In genomic region chr13:89822467-89822866, GRCh38 we compare ENCODE assay signal across 24 cellular contexts.
"Had no signal": no experiment of that assay in that cellular context is flagged by ENCODE, and none has a peak within 500 bp of the region (broad histone marks: within the 10 kb centered on the region; RNA-seq: fewer than 3 reads in every experiment).

No MANE protein-coding gene starts in this region.

- H3K27me3 ChIP-seq: dorsolateral prefrontal cortex, esophagus muscularis mucosa, gastrocnemius medialis, neutrophil, right lobe of liver, spleen, tibial artery, upper lobe of right lung, vagina had no signal

- H3K27ac ChIP-seq: coronary artery, dorsolateral prefrontal cortex, esophagus muscularis mucosa, gastrocnemius medialis, neutrophil, psoas muscle, right lobe of liver, spleen, tibial artery, upper lobe of right lung, vagina had no signal

- H3K4me1 ChIP-seq: esophagus muscularis mucosa, gastrocnemius medialis, psoas muscle, right lobe of liver, spleen, tibial artery, upper lobe of right lung, vagina had no signal

- H3K4me3 Mint-ChIP-seq: memory B cell; natural killer cell treated with Interleukin-12 subunit alpha and Interleukin-12 subunit beta and Interleukin-15 and Interleukin-18, amount 100 ng/mL, for 72 hours; stimulated activated memory B cell treated with anti-CD40 and anti-IgM and Interleukin-4, amounts not matched to agents 10 μg/mL and 1 μg/mL and 100 μg/mL, for 72 hours; stimulated activated naive CD8-positive, alpha-beta T cell treated with anti-CD3 and anti-CD28 coated beads, Interleukin-15, Interleukin-2, amounts not matched to agents 100 ng/mL and 50 ng/mL, for 24 hours had no signal

- H3K36me3 Mint-ChIP-seq: memory B cell; stimulated activated memory B cell treated with anti-CD40 and anti-IgM and Interleukin-4, amounts not matched to agents 10 μg/mL and 1 μg/mL and 100 μg/mL, for 72 hours had no signal

- H3K27ac Mint-ChIP-seq: memory B cell; natural killer cell treated with Interleukin-12 subunit alpha and Interleukin-12 subunit beta and Interleukin-15 and Interleukin-18, amount 100 ng/mL, for 72 hours; stimulated activated memory B cell treated with anti-CD40 and anti-IgM and Interleukin-4, amounts not matched to agents 10 μg/mL and 1 μg/mL and 100 μg/mL, for 72 hours; stimulated activated naive CD8-positive, alpha-beta T cell treated with anti-CD3 and anti-CD28 coated beads, Interleukin-15, Interleukin-2, amounts not matched to agents 100 ng/mL and 50 ng/mL, for 24 hours had no signal

- H3K36me3 ChIP-seq: esophagus muscularis mucosa, gastrocnemius medialis, neutrophil, right lobe of liver, spleen, tibial artery, upper lobe of right lung, vagina had no signal

- H3K27me3 Mint-ChIP-seq: memory B cell; natural killer cell treated with Interleukin-12 subunit alpha and Interleukin-12 subunit beta and Interleukin-15 and Interleukin-18, amount 100 ng/mL, for 72 hours; stimulated activated memory B cell treated with anti-CD40 and anti-IgM and Interleukin-4, amounts not matched to agents 10 μg/mL and 1 μg/mL and 100 μg/mL, for 72 hours; stimulated activated naive CD8-positive, alpha-beta T cell treated with anti-CD3 and anti-CD28 coated beads, Interleukin-15, Interleukin-2, amounts not matched to agents 100 ng/mL and 50 ng/mL, for 24 hours had no signal

- H3K4me1 Mint-ChIP-seq: memory B cell; stimulated activated memory B cell treated with anti-CD40 and anti-IgM and Interleukin-4, amounts not matched to agents 10 μg/mL and 1 μg/mL and 100 μg/mL, for 72 hours had no signal

- H3K4me3 ChIP-seq: coronary artery, dorsolateral prefrontal cortex, esophagus muscularis mucosa, gastrocnemius medialis, psoas muscle, right lobe of liver, spleen, tibial artery, upper lobe of right lung, vagina had no signal

- DNase-seq: dorsolateral prefrontal cortex; effector CD8-positive, alpha-beta T cell; gastrocnemius medialis; glutamatergic neuron; islet precursor cell; midbrain; psoas muscle; retina; right lobe of liver; spleen; stimulated activated CD4-positive, alpha-beta T cell treated with anti-CD3 and anti-CD28 coated beads, Interleukin-15, amount 100 ng/mL, for 24 hours; stimulated activated CD4-positive, alpha-beta T cell treated with anti-CD3 and anti-CD28 coated beads, Interleukin-1b, Interleukin-23, amount 100 ng/mL, for 48 hours; stimulated activated CD4-positive, alpha-beta T cell treated with anti-CD3 and anti-CD28 coated beads, Interleukin-4, amount 100 ng/mL, for 24 hours; tibial artery; upper lobe of right lung had no signal

- ATAC-seq: gastrocnemius medialis; left lobe of liver; natural killer cell treated with Interleukin-12 subunit alpha and Interleukin-12 subunit beta and Interleukin-15 and Interleukin-18, amount 100 ng/mL, for 72 hours; psoas muscle; right lobe of liver; stimulated activated memory B cell treated with anti-CD40 and anti-IgM and Interleukin-4, amounts not matched to agents 10 μg/mL and 1 μg/mL and 100 μg/mL, for 72 hours; upper lobe of right lung had no signal

- H3K9me3 ChIP-seq: gastrocnemius medialis, neutrophil, psoas muscle, right lobe of liver, tibial artery, upper lobe of right lung, vagina had no signal
